In the genomic region with DNA sequence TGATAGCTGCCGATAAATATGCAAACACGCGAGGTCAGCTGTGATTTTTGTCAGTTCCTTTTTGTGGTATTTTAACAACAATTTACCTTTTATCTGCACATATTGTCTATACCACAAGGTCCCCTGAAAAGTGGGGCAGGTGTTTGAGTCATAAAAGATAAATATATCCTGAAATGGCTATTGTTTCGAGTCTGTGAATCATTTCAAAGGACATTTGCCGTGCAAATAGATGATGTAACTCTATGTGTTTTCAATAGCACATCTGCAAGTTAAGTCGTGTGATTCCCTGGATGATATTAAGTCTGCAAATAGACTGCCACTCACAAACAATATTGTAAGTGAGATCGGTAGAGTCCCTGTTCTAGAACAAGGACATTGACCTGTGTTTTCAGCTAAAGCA, we compare ENCODE assay signal across 12 cellular contexts.
A peak's percentile ranks its signal among the peaks of the same experiment; 100 is the strongest.
DNase-seq lines count a peak whose midpoint lies in the region; ATAC-seq, FAIRE-seq and TF ChIP-seq lines count a peak whose summit lies in the region.
"Had no signal": no experiment of that assay in that cellular context is flagged by ENCODE, and none has a peak within 500 bp of the region (broad histone marks: within the 10 kb centered on the region; RNA-seq: fewer than 3 reads in every experiment).

No MANE protein-coding gene starts in this region.

- H3K4me1 ChIP-seq in colonic mucosa (no peaks in the 10 kb centered on the region), pancreas (peaks cover 0 to 3% (median 3%) of the 10 kb centered on the region in 3 donors)

- H3K27me3 ChIP-seq in colonic mucosa (no peaks in the 10 kb centered on the region), pancreas (no peaks in the 10 kb centered on the region)
- H3K27me3 ChIP-seq: BLaER1 treated with 17β-estradiol and CSF1 and Interleukin-3, amounts not matched to agents 10 nM and 100 nM; neutrophil had no signal

- intact Hi-C loops in colonic mucosa (cut with DNase I), result no loop called here
- intact Hi-C loops in pancreas (cut with DNase I), result no loop called here

- H3K9ac ChIP-seq in colonic mucosa (ENCODE audit: low read depth in 2 of 2, low read length in 2 of 2), result no peak overlapping the region
- H3K9ac ChIP-seq: BLaER1 treated with 17β-estradiol and CSF1 and Interleukin-3, amounts not matched to agents 10 nM and 100 nM had no signal

- ATAC-seq in pancreas (peak; percentile 70 to 85 (median 75)), HG03139 (IDR thresholded peaks at IDR 0.05; ENCODE audit: unreplicated experiment) (no peak), GM18498 (IDR thresholded peaks at IDR 0.05; ENCODE audit: unreplicated experiment) (no peak), GM21825 (IDR thresholded peaks at IDR 0.05; ENCODE audit: unreplicated experiment) (no peak)
- ATAC-seq: activated naive CD4-positive, alpha-beta T cell treated with anti-CD3 and anti-CD28 coated beads, Interleukin-2, amount 50 U/mL, for 72 hours had no signal

- H3K36me3 ChIP-seq in colonic mucosa (no peaks in the 10 kb centered on the region), pancreas (no peaks in the 10 kb centered on the region)
- H3K36me3 ChIP-seq: neutrophil had no signal

- DNase-seq in HuH-7.5 (ENCODE audit: low spot score), result peak; percentile 32
- DNase-seq in NCI-H2196 (lab: John Stamatoyannopoulos, UW; ENCODE audit: unreplicated experiment), result peak; percentile 26
- no peak for DNase-seq in colonic mucosa
- no peak for DNase-seq in pancreas
- DNase-seq: NK-92 treated with Interleukin-12 subunit alpha and Interleukin-12 subunit beta, amount 100 ng/mL, for 24 hours had no signal

- H3K27ac ChIP-seq in colonic mucosa, result peak overlapping the region; percentile 54
- H3K27ac ChIP-seq in pancreas, result peak overlapping the region in 1 of 4 donors; percentile 31
- H3K27ac ChIP-seq: BLaER1 treated with 17β-estradiol and CSF1 and Interleukin-3, amounts not matched to agents 10 nM and 100 nM; neutrophil; SK-N-MC had no signal

- FAIRE-seq in pancreas (lab: Jason Lieb, UNC), result no peak

- no peaks in the 10 kb centered on the region for H3K9me3 ChIP-seq in colonic mucosa
- H3K9me3 ChIP-seq in pancreas, result no peaks in the 10 kb centered on the region
- H3K9me3 ChIP-seq: neutrophil had no signal

- no peak overlapping the region for H3K4me3 ChIP-seq in colonic mucosa
- H3K4me3 ChIP-seq in pancreas, result no peak overlapping the region
- H3K4me3 ChIP-seq: BLaER1 treated with 17β-estradiol and CSF1 and Interleukin-3, amounts not matched to agents 10 nM and 100 nM; SK-N-MC had no signal

- TF ChIP-seq CTCF in colonic mucosa (IDR thresholded peaks at IDR 0.05), result no peak
- TF ChIP-seq CTCF in pancreas (IDR thresholded peaks at IDR 0.05), result no peak

- WGBS in pancreas, 2 donors, result 28 to 35% methylated on average over 7 of the region's 7 CpGs

Comparison
In these comparisons a context has a peak if more than half of its experiments do, and no peak if none do; other contexts are left out.
1. DNase-seq: peak in HuH-7.5 (single experiment) and NCI-H2196 (single experiment); none in colonic mucosa (single experiment) and pancreas (0 of 6).
2. ATAC-seq: peak in pancreas (4 of 4); none in HG03139 (single experiment), GM18498 (single experiment) and GM21825 (single experiment).